Comparison of ENCODE assay signal across 8 cellular contexts in the genomic region with DNA sequence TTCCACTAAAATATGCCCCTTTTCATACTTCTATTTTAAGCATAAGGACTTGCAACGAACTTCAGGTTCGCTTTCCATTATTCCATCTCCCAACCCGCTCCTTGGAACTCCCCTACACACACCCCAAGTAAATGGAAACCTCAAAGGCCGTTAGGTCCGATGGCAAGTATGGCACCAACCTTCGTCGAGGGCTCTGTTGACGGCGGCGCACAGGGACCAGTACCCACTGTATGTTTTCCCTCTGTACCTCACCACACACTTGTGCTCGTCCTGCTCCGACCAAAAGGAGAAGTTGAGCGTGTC. TPM values are rescaled to one million over a fixed set of nuclear protein-coding genes. Genes with fewer than 3 reads are reported as not detected.
DNase-seq lines count a peak whose midpoint lies in the region; ATAC-seq and TF ChIP-seq lines count a peak whose summit lies in the region.

No MANE protein-coding gene starts in this region.

- peak; percentile 46 for ATAC-seq in GM21737 (IDR thresholded peaks at IDR 0.05; ENCODE audit: unreplicated experiment)
- peak in 3 of 4 donors; percentile 42 to 48 (median 45) for ATAC-seq in psoas muscle
- no peak for ATAC-seq in GM21529 (IDR thresholded peaks at IDR 0.05; ENCODE audit: unreplicated experiment)

- TF ChIP-seq CTCF in fibroblast of mammary gland (conservative IDR thresholded peaks at IDR 0.05; ENCODE audit: control insufficient read depth, insufficient read depth, low read depth, low read length): no peak
- no peak for TF ChIP-seq CTCF in psoas muscle (IDR thresholded peaks at IDR 0.05)

- DNase-seq in SW480 (ENCODE audit: low spot score) (peak; percentile 61), fibroblast of mammary gland (ENCODE audit: low read depth) (no peak), psoas muscle (no peak), T1000 (lab: John Stamatoyannopoulos, UW) (no peak)
- no peak for DNase-seq in NK-92 treated with Interleukin-12 subunit alpha and Interleukin-12 subunit beta, amount 100 ng/mL, for 24 hours (lab: John Stamatoyannopoulos, UW)

- H2AFZ ChIP-seq in ACC112 (ENCODE audit: low read length, unreplicated experiment): peak overlapping the region; percentile 97

- H3K27me3 ChIP-seq in ACC112 (ENCODE audit: insufficient read depth, low read length) (no peaks in the 10 kb centered on the region), psoas muscle (ENCODE audit: insufficient read depth in 3 of 3, low read length in 2 of 3) (no peaks in the 10 kb centered on the region)

- 9 to 20% (median 13%) methylated on average over 13 of the region's 13 CpGs for WGBS in psoas muscle, 3 donors

- H3K27ac ChIP-seq in ACC112 (ENCODE audit: low read depth, low read length) (peak overlapping the region; percentile 52), psoas muscle (peak overlapping the region; percentile 80)

- H3K36me3 ChIP-seq in ACC112 (ENCODE audit: insufficient read depth, low read length): peaks cover 6% of the 10 kb centered on the region; the same call in 1 of the 2 replicates
- H3K36me3 ChIP-seq in psoas muscle (ENCODE audit: insufficient read depth in 1 of 2, low read depth in 1 of 2): peaks cover 0 to 41% of the 10 kb centered on the region in 2 donors

- no peaks in the 10 kb centered on the region for H3K9me3 ChIP-seq in psoas muscle

- H3K79me2 ChIP-seq in ACC112 (ENCODE audit: control insufficient read depth, insufficient read depth, low read length, unreplicated experiment): peaks cover 9% of the 10 kb centered on the region

- H3K4me1 ChIP-seq in ACC112 (ENCODE audit: control insufficient read depth, insufficient read depth, low read length, unreplicated experiment): peaks cover 26% of the 10 kb centered on the region
- no peaks in the 10 kb centered on the region for H3K4me1 ChIP-seq in psoas muscle

- intact Hi-C loops in psoas muscle (cut with DNase I): loop anchor here in 1 of 2 donors (2.0 kb wide), 1 partner anchor 25 kb away; a partner anchor contains a TSS

- H3K4me3 ChIP-seq in ACC112 (ENCODE audit: low read depth, low read length): peak overlapping the region; percentile 81
- H3K4me3 ChIP-seq in fibroblast of mammary gland (ENCODE audit: control insufficient read depth, low read depth, low read length): peak overlapping the region; percentile 71
- H3K4me3 ChIP-seq in psoas muscle: peak overlapping the region; percentile 71

RNA-seq across cellular contexts. Expression of a gene that starts 24.1 kb away (rescaled TPM):
- total RNA-seq in psoas muscle: 100 to 1,000 TPM; 253 to 369 (median 344) TPM
- polyA plus RNA-seq in psoas muscle: 100 to 1,000 TPM; 241 to 337 (median 327) TPM

RNA-seq across cellular contexts. Expression of a gene that starts 24.7 kb away (rescaled TPM):
- total RNA-seq in psoas muscle: 1 to 10 TPM; 3.9 to 4.5 (median 4.1) TPM
- polyA plus RNA-seq in psoas muscle: 10 to 100 TPM in 1 of 3 donors, 1 to 10 TPM in 2; 2.4 to 15.1 (median 2.8) TPM

RNA-seq across cellular contexts. Expression of a gene that starts 34.7 kb away (rescaled TPM):
- 1 to 10 TPM; 1.8 to 3.8 (median 2.7) TPM for total RNA-seq in psoas muscle
- 1 to 10 TPM in 2 of 3 donors, under 1 TPM in 1; 0.73 to 1.4 (median 1.0) TPM for polyA plus RNA-seq in psoas muscle
